ENCODE assay signal across 3 cellular contexts in the genomic region with DNA sequence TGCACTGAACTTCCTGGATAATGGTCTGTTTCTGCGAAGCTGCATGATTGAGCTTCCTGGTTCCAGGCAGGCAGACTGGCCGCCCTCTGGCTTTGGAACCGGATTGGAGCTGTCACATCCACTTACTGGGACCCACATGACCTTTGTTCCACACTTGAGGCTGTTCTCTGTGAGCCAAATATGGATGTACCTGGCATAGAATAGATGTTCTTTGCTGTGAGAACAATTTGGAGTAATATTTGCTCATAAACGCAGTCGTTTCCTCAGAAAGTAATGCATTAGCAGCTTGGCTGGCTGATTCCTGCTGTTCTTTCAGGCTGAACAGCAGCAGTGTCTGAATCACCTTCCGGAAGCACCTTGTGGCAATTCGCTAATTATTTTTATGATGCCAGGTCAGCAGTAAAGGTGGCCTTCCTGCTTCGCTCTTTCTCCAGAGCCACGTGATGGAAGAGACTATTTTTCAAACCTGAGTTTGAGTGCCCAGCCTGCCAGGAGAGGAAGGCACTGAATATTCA.
TF ChIP-seq lines count a peak whose summit lies in the region.

No MANE protein-coding gene starts in this region.

TF ChIP-seq in SK-N-SH, 30 proteins besides CTCF, POLR2A, EP300 and RAD21 (continued from another document):
- TF ChIP-seq, protein P1, sequence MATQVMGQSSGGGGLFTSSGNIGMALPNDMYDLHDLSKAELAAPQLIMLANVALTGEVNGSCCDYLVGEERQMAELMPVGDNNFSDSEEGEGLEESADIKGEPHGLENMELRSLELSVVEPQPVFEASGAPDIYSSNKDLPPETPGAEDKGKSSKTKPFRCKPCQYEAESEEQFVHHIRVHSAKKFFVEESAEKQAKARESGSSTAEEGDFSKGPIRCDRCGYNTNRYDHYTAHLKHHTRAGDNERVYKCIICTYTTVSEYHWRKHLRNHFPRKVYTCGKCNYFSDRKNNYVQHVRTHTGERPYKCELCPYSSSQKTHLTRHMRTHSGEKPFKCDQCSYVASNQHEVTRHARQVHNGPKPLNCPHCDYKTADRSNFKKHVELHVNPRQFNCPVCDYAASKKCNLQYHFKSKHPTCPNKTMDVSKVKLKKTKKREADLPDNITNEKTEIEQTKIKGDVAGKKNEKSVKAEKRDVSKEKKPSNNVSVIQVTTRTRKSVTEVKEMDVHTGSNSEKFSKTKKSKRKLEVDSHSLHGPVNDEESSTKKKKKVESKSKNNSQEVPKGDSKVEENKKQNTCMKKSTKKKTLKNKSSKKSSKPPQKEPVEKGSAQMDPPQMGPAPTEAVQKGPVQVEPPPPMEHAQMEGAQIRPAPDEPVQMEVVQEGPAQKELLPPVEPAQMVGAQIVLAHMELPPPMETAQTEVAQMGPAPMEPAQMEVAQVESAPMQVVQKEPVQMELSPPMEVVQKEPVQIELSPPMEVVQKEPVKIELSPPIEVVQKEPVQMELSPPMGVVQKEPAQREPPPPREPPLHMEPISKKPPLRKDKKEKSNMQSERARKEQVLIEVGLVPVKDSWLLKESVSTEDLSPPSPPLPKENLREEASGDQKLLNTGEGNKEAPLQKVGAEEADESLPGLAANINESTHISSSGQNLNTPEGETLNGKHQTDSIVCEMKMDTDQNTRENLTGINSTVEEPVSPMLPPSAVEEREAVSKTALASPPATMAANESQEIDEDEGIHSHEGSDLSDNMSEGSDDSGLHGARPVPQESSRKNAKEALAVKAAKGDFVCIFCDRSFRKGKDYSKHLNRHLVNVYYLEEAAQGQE (IDR thresholded peaks at IDR 0.05; ENCODE audit: low read depth, low read length): no peak
- TF ChIP-seq FOSL2 (IDR thresholded peaks at IDR 0.05; ENCODE audit: borderline replicate concordance, low read depth) (no peak), RXRA (IDR thresholded peaks at IDR 0.05; ENCODE audit: borderline replicate concordance, low read depth) (no peak), TCF12 (IDR thresholded peaks at IDR 0.05) (no peak), EZH2phosphoT487 (IDR thresholded peaks at IDR 0.05; ENCODE audit: borderline replicate concordance, low read depth) (no peak)
- TF ChIP-seq, protein P2, sequence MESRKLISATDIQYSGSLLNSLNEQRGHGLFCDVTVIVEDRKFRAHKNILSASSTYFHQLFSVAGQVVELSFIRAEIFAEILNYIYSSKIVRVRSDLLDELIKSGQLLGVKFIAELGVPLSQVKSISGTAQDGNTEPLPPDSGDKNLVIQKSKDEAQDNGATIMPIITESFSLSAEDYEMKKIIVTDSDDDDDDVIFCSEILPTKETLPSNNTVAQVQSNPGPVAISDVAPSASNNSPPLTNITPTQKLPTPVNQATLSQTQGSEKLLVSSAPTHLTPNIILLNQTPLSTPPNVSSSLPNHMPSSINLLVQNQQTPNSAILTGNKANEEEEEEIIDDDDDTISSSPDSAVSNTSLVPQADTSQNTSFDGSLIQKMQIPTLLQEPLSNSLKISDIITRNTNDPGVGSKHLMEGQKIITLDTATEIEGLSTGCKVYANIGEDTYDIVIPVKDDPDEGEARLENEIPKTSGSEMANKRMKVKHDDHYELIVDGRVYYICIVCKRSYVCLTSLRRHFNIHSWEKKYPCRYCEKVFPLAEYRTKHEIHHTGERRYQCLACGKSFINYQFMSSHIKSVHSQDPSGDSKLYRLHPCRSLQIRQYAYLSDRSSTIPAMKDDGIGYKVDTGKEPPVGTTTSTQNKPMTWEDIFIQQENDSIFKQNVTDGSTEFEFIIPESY (IDR thresholded peaks at IDR 0.05; ENCODE audit: borderline replicate concordance, low read depth): no peak
TF ChIP-seq in SK-N-SH: peak in this region for 0.

TF ChIP-seq in SK-N-SH treated with all-trans-retinoic acid at 6 μM for 48 hours, 23 proteins besides CTCF, POLR2A, EP300 and RAD21 (continued from another document):
- TF ChIP-seq TSHZ2 (CRISPR knock-in tag; IDR thresholded peaks at IDR 0.05) (no peak), CSDC2 (CRISPR knock-in tag; IDR thresholded peaks at IDR 0.05) (no peak), TCF4 (CRISPR knock-in tag; IDR thresholded peaks at IDR 0.05; ENCODE audit: borderline replicate concordance) (no peak)
- TF ChIP-seq, protein P3, sequence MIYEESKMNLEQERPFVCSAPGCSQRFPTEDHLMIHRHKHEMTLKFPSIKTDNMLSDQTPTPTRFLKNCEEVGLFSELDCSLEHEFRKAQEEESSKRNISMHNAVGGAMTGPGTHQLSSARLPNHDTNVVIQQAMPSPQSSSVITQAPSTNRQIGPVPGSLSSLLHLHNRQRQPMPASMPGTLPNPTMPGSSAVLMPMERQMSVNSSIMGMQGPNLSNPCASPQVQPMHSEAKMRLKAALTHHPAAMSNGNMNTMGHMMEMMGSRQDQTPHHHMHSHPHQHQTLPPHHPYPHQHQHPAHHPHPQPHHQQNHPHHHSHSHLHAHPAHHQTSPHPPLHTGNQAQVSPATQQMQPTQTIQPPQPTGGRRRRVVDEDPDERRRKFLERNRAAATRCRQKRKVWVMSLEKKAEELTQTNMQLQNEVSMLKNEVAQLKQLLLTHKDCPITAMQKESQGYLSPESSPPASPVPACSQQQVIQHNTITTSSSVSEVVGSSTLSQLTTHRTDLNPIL (CRISPR knock-in tag; IDR thresholded peaks at IDR 0.05; ENCODE audit: low read depth): no peak
- TF ChIP-seq, protein P4, sequence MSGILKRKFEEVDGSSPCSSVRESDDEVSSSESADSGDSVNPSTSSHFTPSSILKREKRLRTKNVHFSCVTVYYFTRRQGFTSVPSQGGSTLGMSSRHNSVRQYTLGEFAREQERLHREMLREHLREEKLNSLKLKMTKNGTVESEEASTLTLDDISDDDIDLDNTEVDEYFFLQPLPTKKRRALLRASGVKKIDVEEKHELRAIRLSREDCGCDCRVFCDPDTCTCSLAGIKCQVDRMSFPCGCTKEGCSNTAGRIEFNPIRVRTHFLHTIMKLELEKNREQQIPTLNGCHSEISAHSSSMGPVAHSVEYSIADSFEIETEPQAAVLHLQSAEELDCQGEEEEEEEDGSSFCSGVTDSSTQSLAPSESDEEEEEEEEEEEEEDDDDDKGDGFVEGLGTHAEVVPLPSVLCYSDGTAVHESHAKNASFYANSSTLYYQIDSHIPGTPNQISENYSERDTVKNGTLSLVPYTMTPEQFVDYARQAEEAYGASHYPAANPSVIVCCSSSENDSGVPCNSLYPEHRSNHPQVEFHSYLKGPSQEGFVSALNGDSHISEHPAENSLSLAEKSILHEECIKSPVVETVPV (CRISPR knock-in tag; IDR thresholded peaks at IDR 0.05): no peak
TF ChIP-seq in SK-N-SH treated with all-trans-retinoic acid at 6 μM for 48 hours: peak in this region for 0.

TF ChIP-seq in liver, 16 proteins besides CTCF, POLR2A, EP300 and RAD21 (continued from another document):
- TF ChIP-seq, protein P2 (IDR thresholded peaks at IDR 0.05): no peak
- TF ChIP-seq HNF4A (conservative IDR thresholded peaks at IDR 0.05) (peak; percentile 70 to 79), TAF1 (conservative IDR thresholded peaks at IDR 0.05) (peak; percentile 37), HNF4G (IDR thresholded peaks at IDR 0.05) (peak; percentile 30), JUND (IDR thresholded peaks at IDR 0.05) (peak; percentile 59 to 62), EGR1 (IDR thresholded peaks at IDR 0.05; ENCODE audit: low read depth in 2 of 2) (no peak), NR2F2 (IDR thresholded peaks at IDR 0.05) (peak; percentile 46)
- TF ChIP-seq, protein P5, sequence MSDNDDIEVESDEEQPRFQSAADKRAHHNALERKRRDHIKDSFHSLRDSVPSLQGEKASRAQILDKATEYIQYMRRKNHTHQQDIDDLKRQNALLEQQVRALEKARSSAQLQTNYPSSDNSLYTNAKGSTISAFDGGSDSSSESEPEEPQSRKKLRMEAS (IDR thresholded peaks at IDR 0.05): peak; percentile 47
